ENCODE assay signal across 14 cellular contexts in the genomic region with DNA sequence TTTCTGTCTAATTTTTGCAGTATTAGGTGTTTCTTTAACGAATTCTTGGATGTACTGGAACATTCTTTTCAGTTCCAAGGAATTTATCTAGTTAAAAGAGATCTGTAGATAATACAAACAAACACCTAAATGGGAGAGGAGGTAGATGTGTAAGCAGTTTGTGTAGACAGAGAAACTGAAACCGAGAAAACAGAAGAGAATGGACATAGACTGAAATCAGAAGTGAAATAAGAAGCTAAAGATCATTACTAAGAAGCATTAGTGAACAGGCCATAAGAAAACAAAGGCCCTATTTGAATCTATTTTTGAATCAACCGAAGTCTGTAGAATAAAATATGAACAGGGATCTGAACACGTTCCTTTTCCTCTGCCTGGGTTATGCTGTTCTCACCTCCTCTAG. TPM values are rescaled to one million over a fixed set of nuclear protein-coding genes. Genes with fewer than 3 reads are reported as not detected.
DNase-seq lines count a peak whose midpoint lies in the region; ATAC-seq and TF ChIP-seq lines count a peak whose summit lies in the region.
"Had no signal": no experiment of that assay in that cellular context is flagged by ENCODE, and none has a peak within 500 bp of the region (broad histone marks: within the 10 kb centered on the region; RNA-seq: fewer than 3 reads in every experiment).

No MANE protein-coding gene starts in this region.

- no peaks in the 10 kb centered on the region for H4K20me1 ChIP-seq in hepatocyte (ENCODE audit: insufficient read depth, poor library complexity, severe bottlenecking)

- H3K18ac ChIP-seq in neuronal stem cell (ENCODE audit: low read length), result no peak overlapping the region

- TF ChIP-seq CTCF in dorsolateral prefrontal cortex (IDR thresholded peaks at IDR 0.05 in 54 of 56, conservative IDR thresholded peaks at IDR 0.05 in 2 of 56; ENCODE audit: low read depth in 1 of 56, partially characterized antibody in 56 of 56) (no peak), hepatocyte (IDR thresholded peaks at IDR 0.05; ENCODE audit: poor library complexity) (no peak)

- DNase-seq in dorsolateral prefrontal cortex (no peak), hepatocyte (ENCODE audit: low spot score) (no peak), neuronal stem cell (ENCODE audit: low spot score) (no peak)
- no peak for DNase-seq in activated CD8-positive, alpha-beta memory T cell treated with anti-CD3 and anti-CD28 coated beads for 24 hours
- no peak for DNase-seq in stimulated activated effector memory CD8-positive, alpha-beta T cell treated with anti-CD3 and anti-CD28 coated beads, Interleukin-12 subunit alpha, Interleukin-12 subunit beta, amount 100 ng/mL, for 72 hours (ENCODE audit: low spot score in 2 of 2)
- DNase-seq: CD4-positive, alpha-beta memory T cell; NCI-H1930 had no signal

- intact Hi-C loops in dorsolateral prefrontal cortex (cut with DNase I), result no loop called here

- H3K9ac ChIP-seq in neuronal stem cell (ENCODE audit: low read depth, low read length, poor library complexity), result no peak overlapping the region

- H3K4ac ChIP-seq in neuronal stem cell (ENCODE audit: low read length), result no peak overlapping the region

- H3K23ac ChIP-seq in neuronal stem cell (ENCODE audit: low read depth, low read length, poor library complexity), result no peak overlapping the region

- H3K27ac ChIP-seq in dorsolateral prefrontal cortex (peak overlapping the region in 38 of 59 donors; percentile 0 to 75 (median 36)), hepatocyte (no peak overlapping the region), neuronal stem cell (replicated peaks; ENCODE audit: low read length) (no peak overlapping the region)
- H3K27ac ChIP-seq: cardiac muscle cell had no signal

- peak; percentile 100 for ATAC-seq in GM18873 (IDR thresholded peaks at IDR 0.05; ENCODE audit: low FRiP score, unreplicated experiment)
- peak; percentile 100 for ATAC-seq in GM21576 (IDR thresholded peaks at IDR 0.05; ENCODE audit: unreplicated experiment)
- peak; percentile 99 for ATAC-seq in HG03097 (IDR thresholded peaks at IDR 0.05; ENCODE audit: low FRiP score, unreplicated experiment)
- no peak for ATAC-seq in stimulated activated effector memory CD8-positive, alpha-beta T cell treated with anti-CD3 and anti-CD28 coated beads, Interleukin-12 subunit alpha, Interleukin-12 subunit beta, amount 100 ng/mL, for 72 hours
- ATAC-seq: esophagus mucosa had no signal

- H3K79me2 ChIP-seq in hepatocyte, result no peaks in the 10 kb centered on the region

- H3K9me3 ChIP-seq in hepatocyte (ENCODE audit: low read depth) (no peaks in the 10 kb centered on the region), neuronal stem cell (replicated peaks in 1 of 2; ENCODE audit: control insufficient read depth in 2 of 2, insufficient read depth in 1 of 2, low read depth in 1 of 2, low read length in 2 of 2) (no peaks in the 10 kb centered on the region)

- no peak overlapping the region for H2BK5ac ChIP-seq in neuronal stem cell (ENCODE audit: low read length)

- no peak overlapping the region for H2BK15ac ChIP-seq in neuronal stem cell (ENCODE audit: low read length)

- H3K4me2 ChIP-seq in hepatocyte (no peak overlapping the region), neuronal stem cell (ENCODE audit: insufficient read depth, low read length, poor library complexity, severe bottlenecking) (no peak overlapping the region)

- H2AFZ ChIP-seq in hepatocyte (no peak overlapping the region), neuronal stem cell (ENCODE audit: low read length) (no peak overlapping the region)

- H3K79me1 ChIP-seq in neuronal stem cell (ENCODE audit: low read depth, low read length), result no peaks in the 10 kb centered on the region

- no peak overlapping the region for H4K91ac ChIP-seq in neuronal stem cell (ENCODE audit: low read depth, low read length, poor library complexity)

- no peak overlapping the region for H3K4me3 Mint-ChIP-seq in stimulated activated effector memory CD8-positive, alpha-beta T cell treated with anti-CD3 and anti-CD28 coated beads, Interleukin-12 subunit alpha, Interleukin-12 subunit beta, amount 100 ng/mL, for 72 hours
- H3K4me3 Mint-ChIP-seq: CD4-positive, alpha-beta memory T cell had no signal

- H4K8ac ChIP-seq in neuronal stem cell (ENCODE audit: low read depth, low read length), result no peak overlapping the region

- H3K27me3 ChIP-seq in dorsolateral prefrontal cortex, result no peaks in the 10 kb centered on the region
- H3K27me3 ChIP-seq in hepatocyte, result no peaks in the 10 kb centered on the region
- no peaks in the 10 kb centered on the region for H3K27me3 ChIP-seq in neuronal stem cell (ENCODE audit: control insufficient read depth in 3 of 3, insufficient read depth in 3 of 3, low read depth in 1 of 3, low read length in 3 of 3)
- H3K27me3 ChIP-seq: cardiac muscle cell had no signal

- H2BK12ac ChIP-seq in neuronal stem cell (ENCODE audit: low read length), result no peak overlapping the region

- H3K9me3 Mint-ChIP-seq in stimulated activated effector memory CD8-positive, alpha-beta T cell treated with anti-CD3 and anti-CD28 coated beads, Interleukin-12 subunit alpha, Interleukin-12 subunit beta, amount 100 ng/mL, for 72 hours, result no peaks in the 10 kb centered on the region
- H3K9me3 Mint-ChIP-seq: activated T-helper 2 cell treated with anti-CD3 and anti-CD28 coated beads, Interferon-gamma antibody, Interleukin-2, Interleukin-4, amounts not matched to agents 10 μg/mL and 5 μg/mL and 100 μg/mL, durations not matched to agents 14 hours and 24 hours and 36 hours had no signal

- H3K4me1 ChIP-seq in hepatocyte (ENCODE audit: insufficient read depth), result no peaks in the 10 kb centered on the region
- no peaks in the 10 kb centered on the region for H3K4me1 ChIP-seq in neuronal stem cell (ENCODE audit: control insufficient read depth in 2 of 2, insufficient read depth in 1 of 2, low read depth in 1 of 2, low read length in 2 of 2)

- no peaks in the 10 kb centered on the region for H3K4me1 Mint-ChIP-seq in stimulated activated effector memory CD8-positive, alpha-beta T cell treated with anti-CD3 and anti-CD28 coated beads, Interleukin-12 subunit alpha, Interleukin-12 subunit beta, amount 100 ng/mL, for 72 hours
- H3K4me1 Mint-ChIP-seq: CD4-positive, alpha-beta memory T cell had no signal

- H3K36me3 Mint-ChIP-seq in stimulated activated effector memory CD8-positive, alpha-beta T cell treated with anti-CD3 and anti-CD28 coated beads, Interleukin-12 subunit alpha, Interleukin-12 subunit beta, amount 100 ng/mL, for 72 hours, result no peaks in the 10 kb centered on the region
- H3K36me3 Mint-ChIP-seq: CD4-positive, alpha-beta memory T cell had no signal

- no peak overlapping the region for H2BK120ac ChIP-seq in neuronal stem cell (ENCODE audit: low read depth, low read length)

- H3K4me3 ChIP-seq in dorsolateral prefrontal cortex (peak overlapping the region in 49 of 59 donors; percentile 0 to 56 (median 28)), hepatocyte (no peak overlapping the region), neuronal stem cell (ENCODE audit: low read length in 2 of 2) (no peak overlapping the region)
- H3K4me3 ChIP-seq: cardiac muscle cell, smooth muscle cell had no signal

- H2AK5ac ChIP-seq in neuronal stem cell (ENCODE audit: low read depth, low read length), result no peak overlapping the region

- H3K9me2 ChIP-seq in hepatocyte (replicated peaks; ENCODE audit: insufficient read depth), result no peaks in the 10 kb centered on the region

- H3K14ac ChIP-seq in neuronal stem cell (ENCODE audit: low read length), result no peak overlapping the region

- no peaks in the 10 kb centered on the region for H3K36me3 ChIP-seq in hepatocyte (replicated peaks; ENCODE audit: insufficient read depth, low read depth)
- no peaks in the 10 kb centered on the region for H3K36me3 ChIP-seq in neuronal stem cell (replicated peaks in 1 of 2; ENCODE audit: control insufficient read depth in 2 of 2, insufficient read depth in 2 of 2, low read length in 2 of 2)
- H3K36me3 ChIP-seq: cardiac muscle cell had no signal

- H3K27ac Mint-ChIP-seq in stimulated activated effector memory CD8-positive, alpha-beta T cell treated with anti-CD3 and anti-CD28 coated beads, Interleukin-12 subunit alpha, Interleukin-12 subunit beta, amount 100 ng/mL, for 72 hours, result no peak overlapping the region
- H3K27ac Mint-ChIP-seq: activated T-helper 2 cell treated with anti-CD3 and anti-CD28 coated beads, Interferon-gamma antibody, Interleukin-2, Interleukin-4, amounts not matched to agents 10 μg/mL and 5 μg/mL and 100 μg/mL, durations not matched to agents 14 hours and 24 hours and 36 hours; CD4-positive, alpha-beta memory T cell had no signal

- WGBS in hepatocyte (ENCODE audit: low lambda C conversion rate, missing lambda C conversion rate), result 71% methylated on average over 4 of the region's 4 CpGs
- WGBS in neuronal stem cell (ENCODE audit: extremely low coverage in 2 of 2, insufficient read length in 2 of 2, insufficient replicate concordance in 1 of 2), 2 donors, result no CpG with 5 or more reads among the region's 4 CpGs

RNA-seq across cellular contexts. Expression of a gene that starts 26.5 kb away (rescaled TPM):
- 10 to 100 TPM in 41 of 120 experiments, 1 to 10 TPM in 79; 4.5 to 16.4 (median 9.0) TPM for total RNA-seq in dorsolateral prefrontal cortex
- 0.17 and 1.3 TPM in 2 replicates for total RNA-seq in hepatocyte
- polyA plus RNA-seq in hepatocyte, result 0.35 TPM in 1 of 2 replicates, not detected in the other
- 0.31 TPM for polyA plus RNA-seq in neuronal stem cell (2013, experiment 1 of 2)
- polyA plus RNA-seq in neuronal stem cell (2013, experiment 2 of 2), result 0.33 TPM
- total RNA-seq: activated T-helper 2 cell treated with anti-CD3 and anti-CD28 coated beads, Interferon-gamma antibody, Interleukin-2, Interleukin-4, amounts not matched to agents 10 μg/mL and 5 μg/mL and 100 μg/mL, durations not matched to agents 14 hours and 24 hours and 36 hours; CD4-positive, alpha-beta memory T cell; esophagus mucosa; smooth muscle cell had no signal
- polyA plus RNA-seq: CD4-positive, alpha-beta memory T cell; smooth muscle cell had no signal

Comparison
In these comparisons a context has a peak if more than half of its experiments do, and no peak if none do; other contexts are left out.
1. H3K27ac ChIP-seq: peak in dorsolateral prefrontal cortex (38 of 59); none in hepatocyte (single experiment) and neuronal stem cell (single experiment).
2. H3K4me3 ChIP-seq: peak in dorsolateral prefrontal cortex (49 of 59); none in hepatocyte (single experiment) and neuronal stem cell (0 of 2).